In genomic region chr7:130436253-130436652, GRCh38 we compare ENCODE assay signal across 18 cellular contexts. TPM values are rescaled to one million over a fixed set of nuclear protein-coding genes. Genes with fewer than 3 reads are reported as not detected.
DNase-seq lines count a peak whose midpoint lies in the region; ATAC-seq, FAIRE-seq and TF ChIP-seq lines count a peak whose summit lies in the region.
"Had no signal": no experiment of that assay in that cellular context is flagged by ENCODE, and none has a peak within 500 bp of the region (broad histone marks: within the 10 kb centered on the region; RNA-seq: fewer than 3 reads in every experiment).

No MANE protein-coding gene starts in this region.

- intact Hi-C loops in CD8-positive, alpha-beta T cell (cut with DNase I, micrococcal nuclease), result no loop called here
- intact Hi-C loops in activated T-helper 1 cell treated with anti-CD3 and anti-CD28 coated beads, Interleukin-12 subunit alpha, Interleukin-12 subunit beta, Interleukin-2, Interleukin-4 antibody, amounts not matched to agents 30 ng/mL and 10 ng/mL and 1 ng/mL, durations not matched to agents 14 hours and 24 hours and 36 hours (cut with micrococcal nuclease), result no loop called here

- H3K18ac ChIP-seq in H1 (ENCODE audit: extremely low read depth, low read length), result no peak overlapping the region

- H3K56ac ChIP-seq in H1 (replicated peaks; ENCODE audit: insufficient read length, low read depth, low read length), result no peak overlapping the region

- no peak overlapping the region for H2AK5ac ChIP-seq in H1 (ENCODE audit: low read depth, low read length)

- H3K79me1 ChIP-seq in H1 (ENCODE audit: low read depth, low read length), result no peaks in the 10 kb centered on the region

- peaks cover 41% of the 10 kb centered on the region for H3K4me1 Mint-ChIP-seq in activated naive CD8-positive, alpha-beta T cell (ENCODE audit: low read depth)
- peaks cover 47% of the 10 kb centered on the region for H3K4me1 Mint-ChIP-seq in activated naive CD8-positive, alpha-beta T cell treated with anti-CD3 and anti-CD28 coated beads for 36 hours
- H3K4me1 Mint-ChIP-seq in CD8-positive, alpha-beta T cell (ENCODE audit: low read depth), result peaks cover 40% of the 10 kb centered on the region
- H3K4me1 Mint-ChIP-seq in CD8-positive, alpha-beta memory T cell, result peaks cover 12 to 42% (median 30%) of the 10 kb centered on the region in 3 donors
- H3K4me1 Mint-ChIP-seq in activated T-helper 1 cell treated with anti-CD3 and anti-CD28 coated beads, Interleukin-12 subunit alpha, Interleukin-12 subunit beta, Interleukin-2, Interleukin-4 antibody, amounts not matched to agents 30 ng/mL and 10 ng/mL and 1 ng/mL, durations not matched to agents 14 hours and 24 hours and 36 hours (ENCODE audit: low read depth), result peaks cover 23% of the 10 kb centered on the region

- H3K4me2 ChIP-seq in H1 (ENCODE audit: insufficient read depth in 1 of 2, low read depth in 2 of 2, low read length in 2 of 2), result no peak overlapping the region

- no peak for DNase-seq in activated naive CD8-positive, alpha-beta T cell treated with anti-CD3 and anti-CD28 coated beads for 36 hours
- no peak for DNase-seq in CD8-positive, alpha-beta T cell
- DNase-seq in H1 (ENCODE audit: low read depth in 1 of 2, low spot score in 2 of 2), result no peak
- DNase-seq in ecto neural progenitor cell (ENCODE audit: low spot score), result no peak
- DNase-seq in CD8-positive, alpha-beta memory T cell, result no peak
- DNase-seq in activated T-helper 1 cell treated with anti-CD3 and anti-CD28 coated beads, Interleukin-12 subunit alpha, Interleukin-12 subunit beta, Interleukin-2, Interleukin-4 antibody, amounts not matched to agents 30 ng/mL and 10 ng/mL and 1 ng/mL, durations not matched to agents 14 hours and 24 hours and 36 hours (ENCODE audit: low spot score), result no peak
- DNase-seq: ACHN; Caco-2; CD4-positive, alpha-beta memory T cell; GF-D8; HCEC 1CT; HFFc6 had no signal

- no peak overlapping the region for H3K27ac Mint-ChIP-seq in activated naive CD8-positive, alpha-beta T cell
- no peak overlapping the region for H3K27ac Mint-ChIP-seq in activated naive CD8-positive, alpha-beta T cell treated with anti-CD3 and anti-CD28 coated beads for 36 hours
- H3K27ac Mint-ChIP-seq in CD8-positive, alpha-beta T cell, result peak overlapping the region; percentile 12
- H3K27ac Mint-ChIP-seq in CD8-positive, alpha-beta memory T cell, result no peak overlapping the region
- no peak overlapping the region for H3K27ac Mint-ChIP-seq in activated T-helper 1 cell treated with anti-CD3 and anti-CD28 coated beads, Interleukin-12 subunit alpha, Interleukin-12 subunit beta, Interleukin-2, Interleukin-4 antibody, amounts not matched to agents 30 ng/mL and 10 ng/mL and 1 ng/mL, durations not matched to agents 14 hours and 24 hours and 36 hours
- H3K27ac Mint-ChIP-seq: HFFc6 had no signal

- no peak overlapping the region for H3K4ac ChIP-seq in H1 (replicated peaks; ENCODE audit: insufficient read length, low read depth, low read length)

- no peak overlapping the region for H2BK120ac ChIP-seq in H1 (replicated peaks; ENCODE audit: low read depth, low read length)

- no peaks in the 10 kb centered on the region for H3K36me3 ChIP-seq in CD8-positive, alpha-beta T cell (ENCODE audit: insufficient read depth, low read length)
- no peaks in the 10 kb centered on the region for H3K36me3 ChIP-seq in H1 (ENCODE audit: control insufficient read depth in 2 of 4, insufficient read depth in 4 of 4, low read length in 3 of 4)
- no peaks in the 10 kb centered on the region for H3K36me3 ChIP-seq in CD8-positive, alpha-beta memory T cell (ENCODE audit: insufficient read depth, low read length)

- no peak overlapping the region for H2AFZ ChIP-seq in H1 (ENCODE audit: low read length)

- no peak overlapping the region for H4K5ac ChIP-seq in H1 (ENCODE audit: insufficient read length, low read depth, low read length)

- CTCF ChIA-PET in CD8-positive, alpha-beta T cell (lab: Charles Lee), result interaction anchor here (0.7 kb wide), 1 partner anchor 109 kb away, joined by 4 read pairs; no protein-coding TSS in a partner anchor
- CTCF ChIA-PET in H1 (lab: Charles Lee; ENCODE audit: partially characterized antibody), result interaction anchor here (0.7 kb wide), 1 partner anchor 49 kb away, joined by 3 read pairs; no protein-coding TSS in a partner anchor
- CTCF ChIA-PET in CD8-positive, alpha-beta memory T cell (lab: Charles Lee), result no interaction called here

- H3K36me3 Mint-ChIP-seq in activated naive CD8-positive, alpha-beta T cell, result peaks cover 4% of the 10 kb centered on the region
- H3K36me3 Mint-ChIP-seq in activated naive CD8-positive, alpha-beta T cell treated with anti-CD3 and anti-CD28 coated beads for 36 hours, result peaks cover 38% of the 10 kb centered on the region
- peaks cover 3% of the 10 kb centered on the region for H3K36me3 Mint-ChIP-seq in CD8-positive, alpha-beta T cell
- H3K36me3 Mint-ChIP-seq in CD8-positive, alpha-beta memory T cell, result peaks cover 0 to 5% (median 0%) of the 10 kb centered on the region in 3 donors
- peaks cover 9% of the 10 kb centered on the region for H3K36me3 Mint-ChIP-seq in activated T-helper 1 cell treated with anti-CD3 and anti-CD28 coated beads, Interleukin-12 subunit alpha, Interleukin-12 subunit beta, Interleukin-2, Interleukin-4 antibody, amounts not matched to agents 30 ng/mL and 10 ng/mL and 1 ng/mL, durations not matched to agents 14 hours and 24 hours and 36 hours (ENCODE audit: low read depth)

- peak overlapping the region; percentile 11 for H3K4me3 Mint-ChIP-seq in activated naive CD8-positive, alpha-beta T cell
- H3K4me3 Mint-ChIP-seq in activated naive CD8-positive, alpha-beta T cell treated with anti-CD3 and anti-CD28 coated beads for 36 hours, result no peak overlapping the region
- no peak overlapping the region for H3K4me3 Mint-ChIP-seq in CD8-positive, alpha-beta T cell
- peak overlapping the region in 1 of 7 donors; percentile 26 for H3K4me3 Mint-ChIP-seq in CD8-positive, alpha-beta memory T cell
- H3K4me3 Mint-ChIP-seq in activated T-helper 1 cell treated with anti-CD3 and anti-CD28 coated beads, Interleukin-12 subunit alpha, Interleukin-12 subunit beta, Interleukin-2, Interleukin-4 antibody, amounts not matched to agents 30 ng/mL and 10 ng/mL and 1 ng/mL, durations not matched to agents 14 hours and 24 hours and 36 hours, result no peak overlapping the region
- H3K4me3 Mint-ChIP-seq: CD4-positive, alpha-beta memory T cell; HFFc6 had no signal

- TF ChIP-seq CTCF in CD8-positive, alpha-beta T cell (IDR thresholded peaks at IDR 0.05), result no peak
- TF ChIP-seq CTCF in H1 (IDR thresholded peaks at IDR 0.05; ENCODE audit: control extremely low read depth in 1 of 3, insufficient read depth in 1 of 3, low read depth in 1 of 3, low read length in 3 of 3), result no peak

- no peaks in the 10 kb centered on the region for H3K9me3 Mint-ChIP-seq in activated naive CD8-positive, alpha-beta T cell (ENCODE audit: low read depth)
- H3K9me3 Mint-ChIP-seq in activated naive CD8-positive, alpha-beta T cell treated with anti-CD3 and anti-CD28 coated beads for 36 hours, result peaks cover 7% of the 10 kb centered on the region
- no peaks in the 10 kb centered on the region for H3K9me3 Mint-ChIP-seq in CD8-positive, alpha-beta T cell
- H3K9me3 Mint-ChIP-seq in CD8-positive, alpha-beta memory T cell, result no peaks in the 10 kb centered on the region
- peaks cover 3% of the 10 kb centered on the region for H3K9me3 Mint-ChIP-seq in activated T-helper 1 cell treated with anti-CD3 and anti-CD28 coated beads, Interleukin-12 subunit alpha, Interleukin-12 subunit beta, Interleukin-2, Interleukin-4 antibody, amounts not matched to agents 30 ng/mL and 10 ng/mL and 1 ng/mL, durations not matched to agents 14 hours and 24 hours and 36 hours
- H3K9me3 Mint-ChIP-seq: CD4-positive, alpha-beta memory T cell had no signal

- WGBS in H1 (ENCODE audit: extremely low coverage in 1 of 2, insufficient coverage in 1 of 2, insufficient read length in 1 of 2, insufficient replicate concordance in 2 of 2, low coverage in 1 of 2, low lambda C conversion rate in 2 of 2, missing lambda C conversion rate in 1 of 2), 2 experiments, result 89% methylated on average over 1 of the region's 1 CpG; no CpG with 5 or more reads in 1 of the 2 experiments

- no peak for FAIRE-seq in H1 (lab: Jason Lieb, UNC)
- FAIRE-seq: HepG2, HTR-8/SVneo had no signal

- no peak overlapping the region for H2BK5ac ChIP-seq in H1 (ENCODE audit: low read depth, low read length)

- no peak for ATAC-seq in CD8-positive, alpha-beta T cell
- ATAC-seq: HepG2 had no signal

- no peak overlapping the region for H3K4me3 ChIP-seq in CD8-positive, alpha-beta T cell (ENCODE audit: low read depth, low read length)
- H3K4me3 ChIP-seq in H1 (ENCODE audit: extremely low read depth in 1 of 4, insufficient read depth in 2 of 4, low read depth in 3 of 4, low read length in 4 of 4), result no peak overlapping the region
- H3K4me3 ChIP-seq in CD8-positive, alpha-beta memory T cell (ENCODE audit: low read length), result no peak overlapping the region

- H3K9ac ChIP-seq in H1 (replicated peaks in 1 of 4; ENCODE audit: extremely low read depth in 1 of 4, low read depth in 3 of 4, low read length in 3 of 4), result no peak overlapping the region
- H3K9ac ChIP-seq: BLaER1 treated with 17β-estradiol and CSF1 and Interleukin-3, amounts not matched to agents 10 nM and 100 nM had no signal

- H2BK12ac ChIP-seq in H1 (ENCODE audit: low read depth, low read length), result no peak overlapping the region

- no peak for TF ChIP-seq POLR2A in H1 (IDR thresholded peaks at IDR 0.05; ENCODE audit: control extremely low read depth in 1 of 2, low read depth in 2 of 2, low read length in 2 of 2)

- no peaks in the 10 kb centered on the region for H3K27me3 ChIP-seq in CD8-positive, alpha-beta T cell (ENCODE audit: insufficient read depth, low read length)
- H3K27me3 ChIP-seq in H1 (replicated peaks in 1 of 4; ENCODE audit: control insufficient read depth in 3 of 4, extremely low read depth in 1 of 4, insufficient read depth in 3 of 4, low read length in 3 of 4), result no peaks in the 10 kb centered on the region
- no peaks in the 10 kb centered on the region for H3K27me3 ChIP-seq in CD8-positive, alpha-beta memory T cell (ENCODE audit: insufficient read depth, low read length, poor library complexity, severe bottlenecking)
- H3K27me3 ChIP-seq: BLaER1 treated with 17β-estradiol and CSF1 and Interleukin-3, amounts not matched to agents 10 nM and 100 nM had no signal

- TF ChIP-seq RAD21 in H1 (IDR thresholded peaks at IDR 0.05 in 1 of 2, conservative IDR thresholded peaks at IDR 0.05 in 1 of 2; ENCODE audit: low read depth in 2 of 2, low read length in 2 of 2), result no peak

- H4K91ac ChIP-seq in H1 (replicated peaks; ENCODE audit: insufficient read length, low read length), result no peak overlapping the region

- no peaks in the 10 kb centered on the region for H3K79me2 ChIP-seq in H1 (ENCODE audit: control insufficient read depth in 1 of 2, insufficient read depth in 2 of 2, low read length in 2 of 2)

- H2BK15ac ChIP-seq in H1 (ENCODE audit: low read length), result no peak overlapping the region

- peaks cover 67% of the 10 kb centered on the region for H3K4me1 ChIP-seq in CD8-positive, alpha-beta T cell (ENCODE audit: insufficient read depth, low read length)
- peaks cover 0 to 6% (median 4%) of the 10 kb centered on the region in 4 experiments; a peak in 5 of 7 replicates for H3K4me1 ChIP-seq in H1 (replicated peaks in 1 of 4; ENCODE audit: control insufficient read depth in 3 of 4, insufficient read depth in 4 of 4, low read length in 3 of 4)
- H3K4me1 ChIP-seq in CD8-positive, alpha-beta memory T cell (ENCODE audit: insufficient read depth, low read length), result peaks cover 33% of the 10 kb centered on the region

- no peaks in the 10 kb centered on the region for H3K27me3 Mint-ChIP-seq in activated naive CD8-positive, alpha-beta T cell
- H3K27me3 Mint-ChIP-seq in activated naive CD8-positive, alpha-beta T cell treated with anti-CD3 and anti-CD28 coated beads for 36 hours, result no peaks in the 10 kb centered on the region
- no peaks in the 10 kb centered on the region for H3K27me3 Mint-ChIP-seq in CD8-positive, alpha-beta T cell (ENCODE audit: low read depth)
- H3K27me3 Mint-ChIP-seq in CD8-positive, alpha-beta memory T cell, result peaks cover 0 to 2% of the 10 kb centered on the region in 2 donors
- H3K27me3 Mint-ChIP-seq in activated T-helper 1 cell treated with anti-CD3 and anti-CD28 coated beads, Interleukin-12 subunit alpha, Interleukin-12 subunit beta, Interleukin-2, Interleukin-4 antibody, amounts not matched to agents 30 ng/mL and 10 ng/mL and 1 ng/mL, durations not matched to agents 14 hours and 24 hours and 36 hours (ENCODE audit: insufficient read depth), result no peaks in the 10 kb centered on the region
- H3K27me3 Mint-ChIP-seq: CD4-positive, alpha-beta memory T cell had no signal

- H4K20me1 ChIP-seq in H1 (replicated peaks in 1 of 2; ENCODE audit: control insufficient read depth in 1 of 2, insufficient read depth in 2 of 2, low read length in 2 of 2), result no peaks in the 10 kb centered on the region
- H4K20me1 ChIP-seq: BLaER1 treated with 17β-estradiol and CSF1 and Interleukin-3, amounts not matched to agents 10 nM and 100 nM had no signal

- no peak overlapping the region for H2BK20ac ChIP-seq in H1 (ENCODE audit: low read length)

- H4K8ac ChIP-seq in H1 (ENCODE audit: extremely low read depth, insufficient read depth, low read length), result no peak overlapping the region

- no peaks in the 10 kb centered on the region; the same call in 1 of the 2 replicates for H3K23me2 ChIP-seq in H1 (ENCODE audit: low read depth, low read length)

- H3K9me3 ChIP-seq in CD8-positive, alpha-beta T cell (ENCODE audit: low read length), result no peaks in the 10 kb centered on the region
- no peaks in the 10 kb centered on the region for H3K9me3 ChIP-seq in H1 (ENCODE audit: insufficient read depth in 2 of 2, low read depth in 1 of 2, low read length in 1 of 2)
- no peaks in the 10 kb centered on the region for H3K9me3 ChIP-seq in CD8-positive, alpha-beta memory T cell (ENCODE audit: low read length)
- H3K9me3 ChIP-seq: Caco-2 had no signal

- POLR2A ChIA-PET in CD8-positive, alpha-beta T cell (lab: Charles Lee), result no interaction called here
- POLR2A ChIA-PET in H1 (lab: Charles Lee; ENCODE audit: partially characterized antibody), result no interaction called here
- POLR2A ChIA-PET in CD8-positive, alpha-beta memory T cell (lab: Charles Lee), result no interaction called here

- no peak overlapping the region for H3K14ac ChIP-seq in H1 (ENCODE audit: insufficient read length)

- no peak overlapping the region for H3K23ac ChIP-seq in H1 (ENCODE audit: insufficient read length)

- TF ChIP-seq EP300 in H1 (IDR thresholded peaks at IDR 0.05; ENCODE audit: borderline replicate concordance in 1 of 2, low read depth in 2 of 2, low read length in 2 of 2), result no peak

- no peak overlapping the region for H3K27ac ChIP-seq in CD8-positive, alpha-beta T cell (ENCODE audit: low read depth, low read length)
- H3K27ac ChIP-seq in H1 (ENCODE audit: low read depth, low read length), result no peak overlapping the region
- H3K27ac ChIP-seq in CD8-positive, alpha-beta memory T cell (ENCODE audit: low read depth, low read length), result no peak overlapping the region

RNA-seq across cellular contexts. Expression of gene CEP41, which starts 4.6 kb away (rescaled TPM):
- 10 to 100 TPM; 22.3 to 26.5 TPM for total RNA-seq in activated naive CD8-positive, alpha-beta T cell treated with anti-CD3 and anti-CD28 coated beads for 36 hours
- 1 to 10 TPM; 4.8 to 5.5 TPM for total RNA-seq in CD8-positive, alpha-beta T cell
- 12.8 and 13.3 TPM in 2 replicates for total RNA-seq in H1 (2021; fragmentation: NEBNext Ultra II Directional; extraction: Animal tissue kit (Norgen Biotek cat#: 25700))
- 8.2 and 9.3 TPM in 2 replicates for polyA plus RNA-seq in H1 (2011; rRNA removed)
- polyA plus RNA-seq in H1 (2011; cell fraction: cytosol; rRNA removed), result 10.5 TPM
- polyA plus RNA-seq in H1 (2011; cell fraction: nucleus; rRNA removed), result 9.2 TPM
- polyA plus RNA-seq in H1 (2012, experiment 1 of 2), result 9.1 to 11.0 TPM (median 10.1 TPM) in 4 replicates
- polyA plus RNA-seq in H1 (2012, experiment 2 of 2), result 2.8 TPM
- polyA plus RNA-seq in H1 (2013, experiment 1 of 2), result 10.7 TPM
- polyA plus RNA-seq in H1 (2013, experiment 2 of 2), result 11.5 TPM
- 13.1 and 18.0 TPM in 2 replicates for polyA minus RNA-seq in H1 (2011; rRNA and poly(A)+ RNA removed)
- 10.3 TPM for polyA minus RNA-seq in H1 (2011; cell fraction: cytosol; rRNA and poly(A)+ RNA removed)
- polyA minus RNA-seq in H1 (2011; cell fraction: nucleus; rRNA and poly(A)+ RNA removed), result 11.0 TPM
- total RNA-seq in CD8-positive, alpha-beta memory T cell, result 10 to 100 TPM; 16.6 to 18.8 TPM
- 23.6 TPM for polyA plus RNA-seq in CD8-positive, alpha-beta memory T cell
- total RNA-seq in activated T-helper 1 cell treated with anti-CD3 and anti-CD28 coated beads, Interleukin-12 subunit alpha, Interleukin-12 subunit beta, Interleukin-2, Interleukin-4 antibody, amounts not matched to agents 30 ng/mL and 10 ng/mL and 1 ng/mL, durations not matched to agents 14 hours and 24 hours and 36 hours, result 17.1 and 17.8 TPM in 2 replicates

RNA-seq across cellular contexts. Expression of gene MEST, which starts 55.6 kb away (rescaled TPM):
- total RNA-seq in activated naive CD8-positive, alpha-beta T cell treated with anti-CD3 and anti-CD28 coated beads for 36 hours, result 10 to 100 TPM; 15.1 to 18.4 TPM
- 1 to 10 TPM; 3.7 to 5.9 TPM for total RNA-seq in CD8-positive, alpha-beta T cell
- 269 and 283 TPM in 2 replicates for total RNA-seq in H1 (2021; fragmentation: NEBNext Ultra II Directional; extraction: Animal tissue kit (Norgen Biotek cat#: 25700))
- 152 and 176 TPM in 2 replicates for polyA plus RNA-seq in H1 (2011; rRNA removed)
- polyA plus RNA-seq in H1 (2011; cell fraction: cytosol; rRNA removed), result 145 TPM
- polyA plus RNA-seq in H1 (2011; cell fraction: nucleus; rRNA removed), result 106 TPM
- polyA plus RNA-seq in H1 (2012, experiment 1 of 2), result 142 to 251 TPM (median 183 TPM) in 4 replicates
- 36.0 TPM for polyA plus RNA-seq in H1 (2012, experiment 2 of 2)
- 137 TPM for polyA plus RNA-seq in H1 (2013, experiment 1 of 2)
- 152 TPM for polyA plus RNA-seq in H1 (2013, experiment 2 of 2)
- 452 and 550 TPM in 2 replicates for polyA minus RNA-seq in H1 (2011; rRNA and poly(A)+ RNA removed)
- polyA minus RNA-seq in H1 (2011; cell fraction: cytosol; rRNA and poly(A)+ RNA removed), result 148 TPM
- polyA minus RNA-seq in H1 (2011; cell fraction: nucleus; rRNA and poly(A)+ RNA removed), result 213 TPM
- 1 to 10 TPM; 1.8 to 2.7 TPM for total RNA-seq in CD8-positive, alpha-beta memory T cell
- polyA plus RNA-seq in CD8-positive, alpha-beta memory T cell, result 4.3 TPM
- 4.1 and 9.1 TPM in 2 replicates for total RNA-seq in activated T-helper 1 cell treated with anti-CD3 and anti-CD28 coated beads, Interleukin-12 subunit alpha, Interleukin-12 subunit beta, Interleukin-2, Interleukin-4 antibody, amounts not matched to agents 30 ng/mL and 10 ng/mL and 1 ng/mL, durations not matched to agents 14 hours and 24 hours and 36 hours
- total RNA-seq: A172 had no signal

RNA-seq across cellular contexts. Expression of gene CPA1, which starts 56.0 kb away (rescaled TPM):
- not detected for total RNA-seq in activated naive CD8-positive, alpha-beta T cell treated with anti-CD3 and anti-CD28 coated beads for 36 hours
- not detected for total RNA-seq in CD8-positive, alpha-beta T cell
- total RNA-seq in H1 (2021; fragmentation: NEBNext Ultra II Directional; extraction: Animal tissue kit (Norgen Biotek cat#: 25700)), result not detected in 2 replicates
- polyA plus RNA-seq in H1 (2011; rRNA removed), result 0.06 TPM in 1 of 2 replicates, not detected in the other
- not detected for polyA plus RNA-seq in H1 (2011; cell fraction: cytosol; rRNA removed)
- not detected for polyA plus RNA-seq in H1 (2011; cell fraction: nucleus; rRNA removed)
- not detected in 4 replicates for polyA plus RNA-seq in H1 (2012, experiment 1 of 2)
- polyA plus RNA-seq in H1 (2012, experiment 2 of 2), result not detected
- not detected for polyA plus RNA-seq in H1 (2013, experiment 1 of 2)
- not detected for polyA plus RNA-seq in H1 (2013, experiment 2 of 2)
- not detected in 2 replicates for polyA minus RNA-seq in H1 (2011; rRNA and poly(A)+ RNA removed)
- polyA minus RNA-seq in H1 (2011; cell fraction: cytosol; rRNA and poly(A)+ RNA removed), result not detected
- polyA minus RNA-seq in H1 (2011; cell fraction: nucleus; rRNA and poly(A)+ RNA removed), result not detected
- total RNA-seq in CD8-positive, alpha-beta memory T cell, result not detected
- not detected for polyA plus RNA-seq in CD8-positive, alpha-beta memory T cell
- total RNA-seq in activated T-helper 1 cell treated with anti-CD3 and anti-CD28 coated beads, Interleukin-12 subunit alpha, Interleukin-12 subunit beta, Interleukin-2, Interleukin-4 antibody, amounts not matched to agents 30 ng/mL and 10 ng/mL and 1 ng/mL, durations not matched to agents 14 hours and 24 hours and 36 hours, result not detected in 2 replicates
- total RNA-seq: Caco-2; CD4-positive, alpha-beta memory T cell; H4; HFFc6 had no signal
- polyA plus RNA-seq: CD4-positive, alpha-beta memory T cell had no signal

Comparison
In these comparisons a context has a peak if more than half of its experiments do, and no peak if none do; other contexts are left out.
1. RNA of gene MEST, which starts 55.6 kb away (total RNA-seq): 269 to 283 TPM in H1; 15.1 to 18.4 TPM in activated naive CD8-positive, alpha-beta T cell treated with anti-CD3 and anti-CD28 coated beads for 36 hours, 3.7 to 5.9 TPM in CD8-positive, alpha-beta T cell, 4.1 to 9.1 TPM in activated T-helper 1 cell treated with anti-CD3 and anti-CD28 coated beads, Interleukin-12 subunit alpha, Interleukin-12 subunit beta, Interleukin-2, Interleukin-4 antibody, amounts not matched to agents 30 ng/mL and 10 ng/mL and 1 ng/mL, durations not matched to agents 14 hours and 24 hours and 36 hours and 1.8 to 2.7 TPM in CD8-positive, alpha-beta memory T cell; every median in the first group is over 10 times any median in the second.